ENCODE assay signal across 8 cellular contexts in genomic region chr2:149329470-149330126, GRCh38. TPM values are rescaled to one million over a fixed set of nuclear protein-coding genes. Genes with fewer than 3 reads are reported as not detected.
A peak's percentile ranks its signal among the peaks of the same experiment; 100 is the strongest.
DNase-seq lines count a peak whose midpoint lies in the region; ATAC-seq and TF ChIP-seq lines count a peak whose summit lies in the region.

No MANE protein-coding gene starts in this region.

- H3K27ac ChIP-seq in colonic mucosa (peak overlapping the region; percentile 62), left lung (no peak overlapping the region), thyroid gland (no peak overlapping the region)

- H3K4me1 ChIP-seq in colonic mucosa (no peaks in the 10 kb centered on the region), left lung (peaks cover 6 to 15% of the 10 kb centered on the region in 2 donors), thyroid gland (peaks cover 8 to 14% of the 10 kb centered on the region in 2 donors)

- H3K4me3 ChIP-seq in colonic mucosa (peak overlapping the region; percentile 73), left lung (peak overlapping the region; percentile 52 to 55), thyroid gland (replicated peaks in 1 of 3) (peak overlapping the region in 2 of 3 donors; percentile 15 to 46)

- H3K9ac ChIP-seq in colonic mucosa (ENCODE audit: low read depth in 2 of 2, low read length in 2 of 2): peak overlapping the region; percentile 70 to 73

- H3K27me3 ChIP-seq in colonic mucosa (no peaks in the 10 kb centered on the region), left lung (peaks cover 33 to 75% of the 10 kb centered on the region in 2 donors), thyroid gland (no peaks in the 10 kb centered on the region)

- 10 to 14% methylated on average over 25 to 30 of the region's 32 CpGs for WGBS in thyroid gland, 2 donors

- ATAC-seq in HG02885 (IDR thresholded peaks at IDR 0.05; ENCODE audit: poor library complexity, unreplicated experiment) (peak; percentile 1), left lung (peak; percentile 65), HG02970 (IDR thresholded peaks at IDR 0.05; ENCODE audit: low FRiP score, unreplicated experiment) (no peak)

- no peaks in the 10 kb centered on the region for H3K9me3 ChIP-seq in colonic mucosa
- no peaks in the 10 kb centered on the region for H3K9me3 ChIP-seq in left lung
- H3K9me3 ChIP-seq in thyroid gland: no peaks in the 10 kb centered on the region

- DNase-seq in DMS153 (lab: John Stamatoyannopoulos, UW) (peak; percentile 80), NCI-H774 (lab: John Stamatoyannopoulos, UW) (peak; percentile 77), colonic mucosa (peak; percentile 78), left lung (peak in 1 of 2 donors; percentile 79), thyroid gland (peak; percentile 57 to 58)
- no peak for DNase-seq in stimulated activated CD4-positive, alpha-beta T cell treated with anti-CD3 and anti-CD28 coated beads, Interleukin-1b, Interleukin-23, amount 100 ng/mL, for 48 hours

- intact Hi-C loops in colonic mucosa (cut with DNase I) (loop anchor here (5.0 kb wide), 1 partner anchor 238 kb away; no protein-coding TSS in a partner anchor), left lung (cut with DNase I) (no loop called here), thyroid gland (cut with DNase I) (no loop called here)

- TF ChIP-seq CTCF in colonic mucosa (IDR thresholded peaks at IDR 0.05) (no peak), left lung (IDR thresholded peaks at IDR 0.05) (no peak), thyroid gland (IDR thresholded peaks at IDR 0.05) (no peak)

- H3K36me3 ChIP-seq in colonic mucosa: no peaks in the 10 kb centered on the region
- no peaks in the 10 kb centered on the region for H3K36me3 ChIP-seq in left lung
- H3K36me3 ChIP-seq in thyroid gland: no peaks in the 10 kb centered on the region

- no peak for TF ChIP-seq POLR2A in thyroid gland (IDR thresholded peaks at IDR 0.05)

RNA-seq across cellular contexts. Expression of gene LYPD6, which starts 0.8 kb away (rescaled TPM):
- total RNA-seq in colonic mucosa: 1 to 10 TPM; 5.2 to 8.4 TPM
- total RNA-seq in left lung: under 1 TPM; 0.64 to 0.99 TPM
- 1 to 10 TPM in 3 of 4 donors, under 1 TPM in 1; 0.33 to 1.5 (median 1.4) TPM for total RNA-seq in thyroid gland
